In the genomic region with DNA sequence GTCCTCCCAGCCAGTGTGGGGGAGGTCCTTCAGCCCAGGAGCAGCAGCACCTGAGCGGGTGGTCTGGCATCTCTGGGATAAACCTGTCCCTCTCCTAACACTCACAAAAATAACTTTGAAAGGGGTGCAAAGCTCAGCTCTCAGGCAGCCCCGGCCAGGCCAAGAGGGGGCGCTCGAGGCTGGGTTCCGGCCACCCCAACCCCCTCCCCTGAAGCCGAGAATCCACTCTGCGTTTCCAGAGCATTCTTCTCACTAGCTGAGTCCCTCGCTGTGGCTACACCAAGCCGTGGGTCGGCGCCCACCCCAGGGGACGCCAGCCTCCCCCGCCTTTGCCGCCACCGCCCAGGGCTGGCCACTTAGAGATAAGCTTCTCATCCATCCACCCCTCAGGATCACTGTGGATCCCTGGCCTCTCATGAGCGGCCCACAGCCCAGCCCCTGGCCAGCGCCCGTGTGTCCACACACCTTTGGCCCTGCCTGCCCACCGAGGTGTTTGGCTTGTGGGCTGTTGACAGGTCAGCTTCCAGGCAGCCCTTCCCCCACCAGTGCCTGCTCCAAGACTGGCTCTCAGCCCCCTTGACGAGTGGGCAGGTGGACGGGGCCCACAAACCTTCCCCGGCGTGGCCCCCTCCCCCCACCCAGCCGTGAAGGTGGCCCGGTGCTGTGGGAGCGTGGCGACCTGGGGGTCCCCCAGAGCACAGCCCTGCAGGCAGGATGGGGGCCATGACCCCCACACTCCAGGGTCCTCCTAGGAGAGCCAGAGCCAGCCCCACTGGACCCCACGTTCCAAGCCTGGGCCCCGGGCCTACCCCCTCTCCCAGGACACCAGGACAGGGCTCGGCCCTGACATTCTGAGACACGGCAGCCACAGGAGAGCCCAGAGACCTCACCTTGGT, we compare ENCODE assay signal across 8 cellular contexts. TPM values are rescaled to one million over a fixed set of nuclear protein-coding genes. Genes with fewer than 3 reads are reported as not detected.
DNase-seq lines count a peak whose midpoint lies in the region; ATAC-seq, FAIRE-seq and TF ChIP-seq lines count a peak whose summit lies in the region.

No MANE protein-coding gene starts in this region.

- no peaks in the 10 kb centered on the region for H3K36me3 ChIP-seq in CD8-positive, alpha-beta memory T cell (ENCODE audit: insufficient read depth, low read length)
- H3K36me3 ChIP-seq in Karpas-422 (ENCODE audit: insufficient read depth, low read length), result no peaks in the 10 kb centered on the region

- CTCF ChIA-PET in CD8-positive, alpha-beta memory T cell (lab: Charles Lee), result interaction anchor here (1.2 to 2.3 kb wide), 2 partner anchors 10 to 144 kb away, joined by 3 to 13 read pairs; no protein-coding TSS in a partner anchor
- CTCF ChIA-PET in activated CD4-positive, alpha-beta T cell treated with anti-CD3 and anti-CD28 coated beads for 36 hours (lab: Charles Lee), result interaction anchor here (0.8 to 2.3 kb wide), 2 partner anchors 10 to 227 kb away, joined by 4 to 18 read pairs; no protein-coding TSS in a partner anchor

- POLR2A ChIA-PET in CD8-positive, alpha-beta memory T cell (lab: Charles Lee), result no interaction called here
- POLR2A ChIA-PET in activated CD4-positive, alpha-beta T cell treated with anti-CD3 and anti-CD28 coated beads for 36 hours (lab: Charles Lee), result interaction anchor here (0.7 to 1.6 kb wide), 2 partner anchors 10 to 175 kb away, joined by 3 to 4 read pairs; no protein-coding TSS in a partner anchor

- H3K9me3 Mint-ChIP-seq in CD8-positive, alpha-beta memory T cell, result no peaks in the 10 kb centered on the region
- H3K9me3 Mint-ChIP-seq in activated CD4-positive, alpha-beta T cell treated with anti-CD3 and anti-CD28 coated beads for 36 hours (ENCODE audit: low read depth), result no peaks in the 10 kb centered on the region
- no peaks in the 10 kb centered on the region for H3K9me3 Mint-ChIP-seq in mesothelial cell of epicardium

- H3K27ac Mint-ChIP-seq in CD8-positive, alpha-beta memory T cell, result no peak overlapping the region
- H3K27ac Mint-ChIP-seq in activated CD4-positive, alpha-beta T cell treated with anti-CD3 and anti-CD28 coated beads for 36 hours, result no peak overlapping the region
- no peak overlapping the region for H3K27ac Mint-ChIP-seq in mesothelial cell of epicardium

- H3K4me3 Mint-ChIP-seq in CD8-positive, alpha-beta memory T cell, result no peak overlapping the region
- no peak overlapping the region for H3K4me3 Mint-ChIP-seq in activated CD4-positive, alpha-beta T cell treated with anti-CD3 and anti-CD28 coated beads for 36 hours
- H3K4me3 Mint-ChIP-seq in mesothelial cell of epicardium, result peak overlapping the region; percentile 36

- no peak for FAIRE-seq in RCC 7860 (lab: Jason Lieb, UNC)

- peak; percentile 95 for ATAC-seq in activated CD4-positive, alpha-beta T cell treated with anti-CD3 and anti-CD28 coated beads for 36 hours

- no peaks in the 10 kb centered on the region for H3K4me1 Mint-ChIP-seq in CD8-positive, alpha-beta memory T cell
- H3K4me1 Mint-ChIP-seq in activated CD4-positive, alpha-beta T cell treated with anti-CD3 and anti-CD28 coated beads for 36 hours, result no peaks in the 10 kb centered on the region
- peaks cover 8% of the 10 kb centered on the region for H3K4me1 Mint-ChIP-seq in mesothelial cell of epicardium

- peak overlapping the region; percentile 69 for H3K4me2 ChIP-seq in Karpas-422 (ENCODE audit: low read depth, low read length, poor library complexity, severe bottlenecking)

- no peaks in the 10 kb centered on the region for H3K4me1 ChIP-seq in CD8-positive, alpha-beta memory T cell (ENCODE audit: insufficient read depth, low read length)
- peaks cover 8% of the 10 kb centered on the region for H3K4me1 ChIP-seq in Karpas-422 (ENCODE audit: low read length)

- H3K4me3 ChIP-seq in CD8-positive, alpha-beta memory T cell (ENCODE audit: low read length), result no peak overlapping the region
- peak overlapping the region; percentile 54; the same call in 1 of the 2 replicates for H3K4me3 ChIP-seq in Karpas-422 (ENCODE audit: low read length)

- DNase-seq in CD8-positive, alpha-beta memory T cell, result peak in 3 of 5 donors; percentile 27 to 51 (median 32)
- DNase-seq in Karpas-422 (peak; percentile 89), epidermal melanocyte (ENCODE audit: insufficient read length, low spot score) (peak; percentile 94), mesothelial cell of epicardium (ENCODE audit: low spot score in 2 of 2, unreplicated experiment in 2 of 2) (peak in 1 of 2 experiments; percentile 83), substantia nigra (lab: John Stamatoyannopoulos, UW) (peak in 30 of 49 donors; percentile 8 to 71 (median 42)), RCC 7860 (ENCODE audit: low spot score) (no peak), NCI-H2227 (lab: John Stamatoyannopoulos, UW; ENCODE audit: unreplicated experiment) (no peak)
- peak; percentile 82 for DNase-seq in activated CD4-positive, alpha-beta T cell treated with anti-CD3 and anti-CD28 coated beads for 36 hours

- H3K27ac ChIP-seq in CD8-positive, alpha-beta memory T cell (ENCODE audit: low read depth, low read length), result peak overlapping the region; percentile 38
- no peak overlapping the region for H3K27ac ChIP-seq in Karpas-422 (ENCODE audit: low read length)
- peak overlapping the region; percentile 8 for H3K27ac ChIP-seq in substantia nigra (ENCODE audit: low read depth, low read length, poor library complexity, severe bottlenecking)

- no peaks in the 10 kb centered on the region for H3K27me3 ChIP-seq in CD8-positive, alpha-beta memory T cell (ENCODE audit: insufficient read depth, low read length, poor library complexity, severe bottlenecking)
- H3K27me3 ChIP-seq in Karpas-422 (ENCODE audit: low read length), result no peaks in the 10 kb centered on the region

- H3K9me2 ChIP-seq in Karpas-422 (replicated peaks; ENCODE audit: insufficient read depth, low read length), result no peaks in the 10 kb centered on the region

- H3K27me3 Mint-ChIP-seq in CD8-positive, alpha-beta memory T cell, result no peaks in the 10 kb centered on the region
- H3K27me3 Mint-ChIP-seq in activated CD4-positive, alpha-beta T cell treated with anti-CD3 and anti-CD28 coated beads for 36 hours, result no peaks in the 10 kb centered on the region
- no peaks in the 10 kb centered on the region for H3K27me3 Mint-ChIP-seq in mesothelial cell of epicardium (ENCODE audit: low read depth)

- no peaks in the 10 kb centered on the region for H3K36me3 Mint-ChIP-seq in CD8-positive, alpha-beta memory T cell
- H3K36me3 Mint-ChIP-seq in activated CD4-positive, alpha-beta T cell treated with anti-CD3 and anti-CD28 coated beads for 36 hours (ENCODE audit: low read depth), result no peaks in the 10 kb centered on the region
- no peaks in the 10 kb centered on the region for H3K36me3 Mint-ChIP-seq in mesothelial cell of epicardium

- no peaks in the 10 kb centered on the region for H3K79me2 ChIP-seq in Karpas-422 (ENCODE audit: low read length)

- peak overlapping the region; percentile 77 for H2AFZ ChIP-seq in Karpas-422 (ENCODE audit: low read length)

- TF ChIP-seq CTCF in mesothelial cell of epicardium (IDR thresholded peaks at IDR 0.05; ENCODE audit: unreplicated experiment), result peak; percentile 70

- no peaks in the 10 kb centered on the region for H4K20me1 ChIP-seq in Karpas-422 (ENCODE audit: insufficient read depth, low read depth, low read length)

- peak overlapping the region; percentile 66 for H3K9ac ChIP-seq in Karpas-422 (ENCODE audit: low read length)

- H3K9me3 ChIP-seq in CD8-positive, alpha-beta memory T cell (ENCODE audit: low read length), result no peaks in the 10 kb centered on the region
- no peaks in the 10 kb centered on the region for H3K9me3 ChIP-seq in Karpas-422 (ENCODE audit: low read length)

- intact Hi-C loops in activated CD4-positive, alpha-beta T cell treated with anti-CD3 and anti-CD28 coated beads for 36 hours (cut with DNase I, micrococcal nuclease), result no loop called here

RNA-seq across cellular contexts. Expression of a gene that starts 1.9 kb away (rescaled TPM):
- total RNA-seq in CD8-positive, alpha-beta memory T cell, result not detected
- not detected for polyA plus RNA-seq in CD8-positive, alpha-beta memory T cell
- 0.14 TPM in 1 of 2 replicates, not detected in the other for total RNA-seq in Karpas-422 (2014; rRNA removed; shearing (Covaris generic); ENCODE audit: low replicate concordance)
- total RNA-seq in activated CD4-positive, alpha-beta T cell treated with anti-CD3 and anti-CD28 coated beads for 36 hours, result under 1 TPM; 0.16 to 0.23 TPM
- 8.8 to 12.5 TPM (median 9.6 TPM) in 3 replicates for total RNA-seq in mesothelial cell of epicardium

RNA-seq across cellular contexts. Expression of a gene that starts 30.8 kb away (rescaled TPM):
- total RNA-seq in CD8-positive, alpha-beta memory T cell, result 1 to 10 TPM; 5.0 TPM
- 10.7 TPM for polyA plus RNA-seq in CD8-positive, alpha-beta memory T cell
- total RNA-seq in Karpas-422 (2014; rRNA removed; shearing (Covaris generic); ENCODE audit: low replicate concordance), result 16.7 and 21.5 TPM in 2 replicates
- total RNA-seq in activated CD4-positive, alpha-beta T cell treated with anti-CD3 and anti-CD28 coated beads for 36 hours, result 10 to 100 TPM in 1 of 2 experiments, 1 to 10 TPM in 1; 8.1 to 13.0 TPM
- total RNA-seq in mesothelial cell of epicardium, result 27.5 to 28.1 TPM (median 27.6 TPM) in 3 replicates

RNA-seq across cellular contexts. Expression of a gene that starts 55.6 kb away (rescaled TPM):
- total RNA-seq in CD8-positive, alpha-beta memory T cell, result 10 to 100 TPM; 22.8 to 25.1 TPM
- polyA plus RNA-seq in CD8-positive, alpha-beta memory T cell, result 17.4 TPM
- total RNA-seq in Karpas-422 (2014; rRNA removed; shearing (Covaris generic); ENCODE audit: low replicate concordance), result not detected in 2 replicates
- total RNA-seq in activated CD4-positive, alpha-beta T cell treated with anti-CD3 and anti-CD28 coated beads for 36 hours, result 1 to 10 TPM; 3.3 to 3.4 TPM
- 846 to 986 TPM (median 933 TPM) in 3 replicates for total RNA-seq in mesothelial cell of epicardium

Comparison
In these comparisons a context has a peak if more than half of its experiments do, and no peak if none do; other contexts are left out.
1. DNase-seq: peak in CD8-positive, alpha-beta memory T cell (3 of 5), Karpas-422 (single experiment), activated CD4-positive, alpha-beta T cell treated with anti-CD3 and anti-CD28 coated beads for 36 hours (single experiment), epidermal melanocyte (single experiment) and substantia nigra (30 of 49); none in RCC 7860 (single experiment) and NCI-H2227 (single experiment).
2. RNA of a gene that starts 55.6 kb away (total RNA-seq): 846 to 986 TPM in mesothelial cell of epicardium; 22.8 to 25.1 TPM in CD8-positive, alpha-beta memory T cell, 3.3 to 3.4 TPM in activated CD4-positive, alpha-beta T cell treated with anti-CD3 and anti-CD28 coated beads for 36 hours and not detected in Karpas-422; every median in the first group is over 10 times any median in the second.